Comparison of ENCODE assay signal across 13 cellular contexts in the genomic region with DNA sequence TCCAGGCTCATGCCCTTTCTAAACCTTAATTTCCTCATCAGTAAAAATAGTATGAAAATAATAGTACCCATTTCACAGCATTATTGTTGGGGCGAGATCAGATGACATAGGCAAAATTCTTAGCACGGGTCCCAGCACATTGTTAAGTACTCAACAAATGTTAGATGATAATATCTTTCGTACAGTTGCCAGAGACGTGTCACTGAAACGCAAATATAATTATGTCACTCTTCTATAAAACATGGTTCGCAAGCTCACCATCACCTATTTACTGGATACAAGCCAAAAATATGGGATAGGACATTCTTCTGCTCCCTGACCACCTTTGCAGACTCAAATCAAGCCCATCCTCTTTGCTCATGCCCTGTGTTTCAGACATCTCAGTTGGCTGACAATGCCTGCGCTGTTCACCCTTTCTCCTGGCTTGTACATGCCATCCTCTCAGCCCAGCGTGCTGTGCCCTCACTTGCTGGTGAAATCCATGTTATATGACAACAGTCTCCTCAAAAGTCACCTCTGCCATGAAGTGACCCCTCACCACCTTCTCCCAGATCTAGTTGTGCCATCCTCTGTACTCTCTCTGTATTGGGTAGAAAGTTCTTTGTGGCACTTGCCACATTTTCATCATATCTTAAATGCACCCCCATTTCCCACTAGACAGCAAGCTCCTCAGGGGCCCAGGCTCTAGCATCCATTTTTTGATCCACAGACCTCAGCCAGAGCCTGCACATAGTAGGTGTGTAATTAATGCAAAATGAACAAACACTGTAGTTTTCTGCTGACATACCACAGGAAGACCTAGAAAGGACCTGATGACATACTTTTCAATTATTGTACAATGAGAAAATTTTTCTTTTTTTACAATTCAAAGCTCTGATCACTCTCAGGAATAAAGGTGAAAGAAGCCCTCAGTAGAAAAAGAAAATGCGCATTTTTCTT. TPM values are rescaled to one million over a fixed set of nuclear protein-coding genes. Genes with fewer than 3 reads are reported as not detected.
DNase-seq lines count a peak whose midpoint lies in the region; ATAC-seq and TF ChIP-seq lines count a peak whose summit lies in the region.
"Had no signal": no experiment of that assay in that cellular context is flagged by ENCODE, and none has a peak within 500 bp of the region (broad histone marks: within the 10 kb centered on the region; RNA-seq: fewer than 3 reads in every experiment).

No MANE protein-coding gene starts in this region.

- no peaks in the 10 kb centered on the region for H3K27me3 ChIP-seq in muscle layer of duodenum (ENCODE audit: low read depth, low read length)
- H3K27me3 ChIP-seq in suprapubic skin: no peaks in the 10 kb centered on the region
- H3K27me3 ChIP-seq: SJSA1 had no signal

- WGBS in suprapubic skin: 69% methylated on average over 9 of the region's 9 CpGs

- no peak for TF ChIP-seq EP300 in suprapubic skin (IDR thresholded peaks at IDR 0.05)

- DNase-seq in LNCaP clone FGC (ENCODE audit: low read depth) (peak; percentile 69), suprapubic skin (ENCODE audit: low spot score in 2 of 2) (no peak), ecto neural progenitor cell (ENCODE audit: low spot score) (no peak), RWPE1 (ENCODE audit: low spot score) (no peak)
- DNase-seq: aorta; KG1; stimulated activated CD4-positive, alpha-beta T cell treated with anti-CD3 and anti-CD28 coated beads, Interleukin-1b, Interleukin-23, amount 100 ng/mL, for 48 hours; stimulated activated naive CD4-positive, alpha-beta T cell treated with Interleukin-2 at 50 U/mL for 16 hours had no signal

- H3K9me3 ChIP-seq in muscle layer of duodenum (ENCODE audit: control insufficient read depth in 1 of 2, low read length in 2 of 2) (no peaks in the 10 kb centered on the region), suprapubic skin (no peaks in the 10 kb centered on the region)
- H3K9me3 ChIP-seq: SJSA1 had no signal

- POLR2A ChIA-PET in RWPE1 (lab: Yijun Ruan, JAX; ENCODE audit: low non-redundant PET): no interaction called here

- TF ChIP-seq POLR2A in suprapubic skin (IDR thresholded peaks at IDR 0.05): no peak

- H3K36me3 ChIP-seq in muscle layer of duodenum (ENCODE audit: control insufficient read depth in 1 of 2, insufficient read depth in 2 of 2, low read length in 2 of 2) (no peaks in the 10 kb centered on the region), suprapubic skin (no peaks in the 10 kb centered on the region)

- no peak overlapping the region for H3K4me3 ChIP-seq in LNCaP clone FGC (ENCODE audit: low read depth, low read length)
- no peak overlapping the region for H3K4me3 ChIP-seq in muscle layer of duodenum (ENCODE audit: low read depth in 1 of 2, low read length in 2 of 2)
- no peak overlapping the region for H3K4me3 ChIP-seq in suprapubic skin
- H3K4me3 ChIP-seq: hepatocyte, SJSA1 had no signal

- no peak for ATAC-seq in HG02981 (IDR thresholded peaks at IDR 0.05; ENCODE audit: unreplicated experiment)

- H3K4me1 ChIP-seq in muscle layer of duodenum (ENCODE audit: control insufficient read depth in 1 of 2, insufficient read depth in 2 of 2, low read length in 2 of 2) (peaks cover 0 to 25% of the 10 kb centered on the region in 2 donors), suprapubic skin (peaks cover 23% of the 10 kb centered on the region)

- CTCF ChIA-PET in RWPE1 (lab: Yijun Ruan, JAX): no interaction called here

- no peak for TF ChIP-seq CTCF in LNCaP clone FGC (IDR thresholded peaks at IDR 0.05; ENCODE audit: control insufficient read depth, extremely low read depth, insufficient read depth)
- TF ChIP-seq CTCF in suprapubic skin (IDR thresholded peaks at IDR 0.05): no peak
- TF ChIP-seq CTCF in RWPE1 (conservative IDR thresholded peaks at IDR 0.05; ENCODE audit: low read depth): no peak

- H3K27ac ChIP-seq in cingulate gyrus (ENCODE audit: low read depth, low read length): peak overlapping the region; percentile 90
- H3K27ac ChIP-seq in muscle layer of duodenum (ENCODE audit: low read length): peak overlapping the region; percentile 16
- peak overlapping the region; percentile 7 for H3K27ac ChIP-seq in suprapubic skin
- no peak overlapping the region for H3K27ac ChIP-seq in RWPE1
- H3K27ac ChIP-seq: hepatocyte, SJSA1 had no signal

RNA-seq across cellular contexts. Expression of a gene that starts 23.0 kb away (rescaled TPM):
- total RNA-seq in suprapubic skin: 10 to 100 TPM; 16.3 to 43.7 (median 34.5) TPM
